7 cellular contexts compared by ENCODE assay signal in the genomic region with DNA sequence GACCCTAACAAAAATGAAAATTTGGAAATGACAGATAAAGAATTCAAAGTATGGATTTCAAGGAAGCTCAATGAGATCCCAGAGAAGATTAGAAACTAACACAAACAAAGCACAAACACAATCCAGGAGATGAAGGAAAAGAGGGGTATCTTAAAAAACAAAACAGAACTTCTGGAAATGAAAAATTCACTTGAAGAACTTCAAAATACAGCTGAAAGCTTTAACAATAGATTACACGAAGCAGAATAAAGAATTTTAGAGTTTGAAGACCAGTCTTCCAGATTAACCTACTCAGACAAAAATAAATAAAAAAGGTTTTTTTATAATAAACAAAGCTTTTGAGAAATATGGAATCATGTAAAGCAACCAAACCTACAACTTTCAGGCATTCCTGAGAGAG.
"Had no signal": no experiment of that assay in that cellular context is flagged by ENCODE, and none has a peak within 500 bp of the region (broad histone marks: within the 10 kb centered on the region; RNA-seq: fewer than 3 reads in every experiment).

No MANE protein-coding gene starts in this region.

- ATAC-seq: HCT116 had no signal

- H2AFZ ChIP-seq: GM23248 had no signal

- H3K4me1 ChIP-seq: HAP-1 had no signal

- H3K27ac ChIP-seq: GM23248 had no signal

- H3K4me3 ChIP-seq: GM23248, HAP-1 had no signal

- H3K9me3 ChIP-seq: HAP-1 had no signal

- H3K9ac ChIP-seq: GM23248 had no signal

- DNase-seq: GM23248, GOT3, H7, IMR-90, KG1 had no signal

- H3K36me3 ChIP-seq: HAP-1 had no signal
